ENCODE assay signal across 11 cellular contexts in the genomic region with DNA sequence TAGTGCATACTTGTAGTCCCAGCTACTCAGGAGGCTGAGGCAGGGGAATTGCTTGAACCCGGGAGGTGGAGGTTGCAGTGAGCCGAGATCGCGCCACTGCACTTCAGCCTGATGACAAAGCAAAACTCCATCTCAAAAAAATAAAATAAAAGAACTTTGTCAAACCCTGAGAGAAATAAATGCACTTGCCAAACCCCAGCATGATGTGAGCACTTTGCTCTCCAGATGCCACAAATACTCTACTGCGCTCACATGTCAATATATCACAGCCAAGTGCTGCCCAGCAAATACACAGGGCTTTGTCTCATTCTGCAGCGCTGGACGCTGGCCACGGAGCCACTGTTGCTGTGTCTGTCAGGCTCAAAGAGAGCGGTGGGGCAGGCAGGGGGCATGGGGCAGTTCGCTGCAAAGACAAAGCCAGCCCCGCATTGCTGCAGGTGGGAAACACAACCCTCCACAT. TPM values are rescaled to one million over a fixed set of nuclear protein-coding genes. Genes with fewer than 3 reads are reported as not detected.
A peak's percentile ranks its signal among the peaks of the same experiment; 100 is the strongest.
DNase-seq lines count a peak whose midpoint lies in the region; ATAC-seq and TF ChIP-seq lines count a peak whose summit lies in the region.
"Had no signal": no experiment of that assay in that cellular context is flagged by ENCODE, and none has a peak within 500 bp of the region (broad histone marks: within the 10 kb centered on the region; RNA-seq: fewer than 3 reads in every experiment).

No MANE protein-coding gene starts in this region.

- BruUV-seq in PC-9 (replicated peaks; lab: Mats Ljungman, UMichigan), result no TSS peak

- H3F3A ChIP-seq in PC-9 (ENCODE audit: insufficient read depth, low read depth), result peaks cover 29% of the 10 kb centered on the region

- H3K27ac ChIP-seq in heart right ventricle (peak overlapping the region; percentile 44 to 89 (median 60)), PC-9 (no peak overlapping the region)

- H3K4me1 ChIP-seq in heart right ventricle (peaks cover 7 to 84% (median 69%) of the 10 kb centered on the region in 9 donors), PC-9 (replicated peaks; ENCODE audit: insufficient read depth) (peaks cover 38% of the 10 kb centered on the region)

- no peak overlapping the region for H3K4me2 ChIP-seq in PC-9

- POLR2A ChIA-PET in PC-9 (lab: Charles Lee; ENCODE audit: unreplicated experiment), result no interaction called here

- H3K27me3 Mint-ChIP-seq in T-helper 17 cell, result no peaks in the 10 kb centered on the region
- peaks cover 17% of the 10 kb centered on the region for H3K27me3 Mint-ChIP-seq in activated T-cell treated with anti-CD3 and anti-CD28 coated beads, Interleukin-2, amount 50 U/mL, for 72 hours (ENCODE audit: low read depth)
- H3K27me3 Mint-ChIP-seq: central memory CD8-positive, alpha-beta T cell had no signal

- peak overlapping the region; percentile 36 for H3K4me3 Mint-ChIP-seq in T-helper 17 cell
- no peak overlapping the region for H3K4me3 Mint-ChIP-seq in activated T-cell treated with anti-CD3 and anti-CD28 coated beads, Interleukin-2, amount 50 U/mL, for 72 hours
- H3K4me3 Mint-ChIP-seq: central memory CD8-positive, alpha-beta T cell had no signal

- no peaks in the 10 kb centered on the region for H3K9me3 ChIP-seq in T-helper 17 cell (ENCODE audit: control insufficient read depth, low read length, poor library complexity, severe bottlenecking)
- H3K9me3 ChIP-seq in heart right ventricle, result no peaks in the 10 kb centered on the region
- no peaks in the 10 kb centered on the region for H3K9me3 ChIP-seq in PC-9 (ENCODE audit: insufficient read depth, low read depth)
- H3K9me3 ChIP-seq: mucosa of descending colon had no signal

- DNase-seq in COLO829 (ENCODE audit: low spot score) (peak; percentile 77), T-helper 17 cell (no peak), heart right ventricle (peak; percentile 57 to 63), putamen (ENCODE audit: low spot score) (peak; percentile 93), PC-9 (no peak)
- DNase-seq in activated T-cell treated with anti-CD3 and anti-CD28 coated beads, Interleukin-2, amount 50 U/mL, for 72 hours, result no peak
- no peak for DNase-seq in activated naive CD4-positive, alpha-beta T cell treated with anti-CD3 and anti-CD28 coated beads, Interleukin-2, amount 50 U/mL, for 16 hours
- DNase-seq: NCI-H2171 treated with DMSO at 0.1 percent for 48 hours had no signal

- CTCF ChIA-PET in PC-9 (lab: Charles Lee), result no interaction called here

- H3K9me3 Mint-ChIP-seq in activated T-cell treated with anti-CD3 and anti-CD28 coated beads, Interleukin-2, amount 50 U/mL, for 72 hours, result no peaks in the 10 kb centered on the region
- H3K9me3 Mint-ChIP-seq: central memory CD8-positive, alpha-beta T cell had no signal

- ATAC-seq in T-helper 17 cell (no peak), heart right ventricle (peak; percentile 46 to 81 (median 63)), GM19035 (IDR thresholded peaks at IDR 0.05; ENCODE audit: unreplicated experiment) (no peak)
- no peak for ATAC-seq in activated T-cell treated with anti-CD3 and anti-CD28 coated beads, Interleukin-2, amount 50 U/mL, for 72 hours (replicated peaks in 1 of 2)
- ATAC-seq: mucosa of descending colon had no signal

- H3K27me3 ChIP-seq in heart right ventricle, result no peaks in the 10 kb centered on the region
- no peaks in the 10 kb centered on the region for H3K27me3 ChIP-seq in PC-9 (ENCODE audit: insufficient read depth, low read depth)

- H2AFZ ChIP-seq in PC-9, result no peak overlapping the region

- H3K9me2 ChIP-seq in PC-9 (ENCODE audit: insufficient read depth), result no peaks in the 10 kb centered on the region

- peak overlapping the region; percentile 80 for H3K27ac Mint-ChIP-seq in T-helper 17 cell
- H3K27ac Mint-ChIP-seq in activated T-cell treated with anti-CD3 and anti-CD28 coated beads, Interleukin-2, amount 50 U/mL, for 72 hours, result no peak overlapping the region

- TF ChIP-seq CTCF in heart right ventricle (IDR thresholded peaks at IDR 0.05), result no peak
- TF ChIP-seq CTCF in PC-9 (conservative IDR thresholded peaks at IDR 0.05), result no peak

- H3K4me3 ChIP-seq in heart right ventricle (peak overlapping the region in 2 of 10 donors; percentile 1 to 10), PC-9 (no peak overlapping the region)
- H3K4me3 ChIP-seq: mucosa of descending colon had no signal

- peaks cover 22% of the 10 kb centered on the region for H3K4me1 Mint-ChIP-seq in T-helper 17 cell
- peaks cover 5% of the 10 kb centered on the region for H3K4me1 Mint-ChIP-seq in activated T-cell treated with anti-CD3 and anti-CD28 coated beads, Interleukin-2, amount 50 U/mL, for 72 hours (ENCODE audit: low read depth)

- H3K36me3 ChIP-seq in heart right ventricle (no peaks in the 10 kb centered on the region), PC-9 (ENCODE audit: low read depth) (no peaks in the 10 kb centered on the region)

- H4K20me1 ChIP-seq in PC-9 (ENCODE audit: insufficient read depth), result no peaks in the 10 kb centered on the region

- H3K79me2 ChIP-seq in PC-9 (ENCODE audit: low read depth), result no peaks in the 10 kb centered on the region

- intact Hi-C loops in heart right ventricle (cut with DNase I), result loop anchor here in 3 of 10 donors (1.0 to 10.0 kb wide), 3 partner anchors 41 to 67 kb away; no protein-coding TSS in a partner anchor
- intact Hi-C loops in PC-9 (cut with micrococcal nuclease; ENCODE audit: unreplicated experiment), result no loop called here

- peaks cover 3% of the 10 kb centered on the region for H3K36me3 Mint-ChIP-seq in T-helper 17 cell (ENCODE audit: low read depth)
- no peaks in the 10 kb centered on the region for H3K36me3 Mint-ChIP-seq in activated T-cell treated with anti-CD3 and anti-CD28 coated beads, Interleukin-2, amount 50 U/mL, for 72 hours (ENCODE audit: insufficient read depth in 2 of 2)

- WGBS in heart right ventricle, 2 donors, result 33 to 42% methylated on average over 11 of the region's 11 CpGs

RNA-seq across cellular contexts. Expression of gene AHNAK, which starts 45.1 kb away (rescaled TPM):
- 100 to 1,000 TPM; 692 to 863 TPM for total RNA-seq in T-helper 17 cell
- total RNA-seq in heart right ventricle, result 100 to 1,000 TPM; 259 to 447 (median 386) TPM
- polyA plus RNA-seq in heart right ventricle, result 100 to 1,000 TPM; 101 to 113 TPM
- 632 and 734 TPM in 2 replicates for total RNA-seq in PC-9 (2021)
- total RNA-seq in activated T-cell treated with anti-CD3 and anti-CD28 coated beads, Interleukin-2, amount 50 U/mL, for 72 hours, result 100 to 1,000 TPM in 1 of 2 donors, 10 to 100 TPM in 1; 80.3 to 131 TPM

Comparison
In these comparisons a context has a peak if more than half of its experiments do, and no peak if none do; other contexts are left out.
1. DNase-seq: peak in COLO829 (single experiment), heart right ventricle (2 of 2) and putamen (single experiment); none in T-helper 17 cell (0 of 3), PC-9 (0 of 2), activated T-cell treated with anti-CD3 and anti-CD28 coated beads, Interleukin-2, amount 50 U/mL, for 72 hours (0 of 2) and activated naive CD4-positive, alpha-beta T cell treated with anti-CD3 and anti-CD28 coated beads, Interleukin-2, amount 50 U/mL, for 16 hours (single experiment).
2. ATAC-seq: peak in heart right ventricle (8 of 8); none in T-helper 17 cell (single experiment), GM19035 (single experiment) and activated T-cell treated with anti-CD3 and anti-CD28 coated beads, Interleukin-2, amount 50 U/mL, for 72 hours (0 of 2).